In the genomic region with DNA sequence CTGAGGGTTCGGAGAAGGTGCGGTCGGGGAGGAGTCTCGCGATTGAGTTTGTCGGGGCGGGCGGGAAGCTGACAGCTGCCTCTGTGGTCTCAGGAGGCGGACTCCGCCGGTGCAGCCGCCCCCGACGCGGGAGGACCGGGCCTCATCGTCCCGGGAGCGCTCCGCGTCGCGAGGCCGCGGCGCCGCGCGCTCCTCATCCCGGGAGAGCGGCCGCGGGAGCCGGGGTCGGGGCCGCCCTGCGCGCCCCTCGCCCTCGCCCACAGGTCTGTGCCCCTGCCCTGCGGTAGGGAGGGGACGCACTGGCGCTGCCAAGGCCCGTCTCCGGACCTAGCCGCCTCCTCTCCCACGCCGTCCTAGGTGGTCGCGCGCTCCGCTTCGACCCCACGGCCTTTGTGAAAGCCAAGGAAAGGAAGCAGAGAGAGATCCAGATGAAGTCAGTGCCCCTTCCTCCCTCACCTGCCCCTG, we compare ENCODE assay signal across 8 cellular contexts. TPM values are rescaled to one million over a fixed set of nuclear protein-coding genes. Genes with fewer than 3 reads are reported as not detected.
DNase-seq lines count a peak whose midpoint lies in the region; ATAC-seq and TF ChIP-seq lines count a peak whose summit lies in the region.

No MANE protein-coding gene starts in this region.

- no peaks in the 10 kb centered on the region for H3K36me3 ChIP-seq in CD4-positive, CD25-positive, alpha-beta regulatory T cell (ENCODE audit: control insufficient read depth, insufficient read depth, low read length)
- H3K36me3 ChIP-seq in Karpas-422 (ENCODE audit: insufficient read depth, low read length), result no peaks in the 10 kb centered on the region
- no peaks in the 10 kb centered on the region for H3K36me3 ChIP-seq in left ventricle myocardium inferior
- no peaks in the 10 kb centered on the region for H3K36me3 ChIP-seq in skeletal muscle satellite cell (ENCODE audit: insufficient read depth, low read length)

- H3K4me2 ChIP-seq in Karpas-422 (ENCODE audit: low read depth, low read length, poor library complexity, severe bottlenecking) (peak overlapping the region; percentile 55), skeletal muscle satellite cell (ENCODE audit: low read length) (peak overlapping the region; percentile 86)

- peak overlapping the region; percentile 61 for H3K27ac ChIP-seq in CD4-positive, CD25-positive, alpha-beta regulatory T cell (ENCODE audit: insufficient read depth, low read length, poor library complexity, severe bottlenecking)
- H3K27ac ChIP-seq in Karpas-422 (ENCODE audit: low read length), result no peak overlapping the region
- no peak overlapping the region for H3K27ac ChIP-seq in left ventricle myocardium inferior (replicated peaks)

- no peaks in the 10 kb centered on the region for H3K9me3 ChIP-seq in CD4-positive, CD25-positive, alpha-beta regulatory T cell (ENCODE audit: control insufficient read depth in 2 of 2, low read length in 2 of 2)
- H3K9me3 ChIP-seq in Karpas-422 (ENCODE audit: low read length) (no peaks in the 10 kb centered on the region), left ventricle myocardium inferior (replicated peaks) (no peaks in the 10 kb centered on the region), skeletal muscle satellite cell (replicated peaks; ENCODE audit: low read length) (no peaks in the 10 kb centered on the region)

- peak overlapping the region; percentile 50; the same call in 1 of the 2 replicates for H3K9ac ChIP-seq in Karpas-422 (ENCODE audit: low read length)
- H3K9ac ChIP-seq in skeletal muscle satellite cell (ENCODE audit: low read depth, low read length), result no peak overlapping the region

- no peaks in the 10 kb centered on the region for H4K20me1 ChIP-seq in Karpas-422 (ENCODE audit: insufficient read depth, low read depth, low read length)

- peak overlapping the region; percentile 90 to 94 (median 92) for H3K4me3 Mint-ChIP-seq in CD4-positive, CD25-positive, alpha-beta regulatory T cell

- H2AFZ ChIP-seq in Karpas-422 (ENCODE audit: low read length), result no peak overlapping the region

- peak overlapping the region; percentile 61 for H3K4me3 ChIP-seq in CD4-positive, CD25-positive, alpha-beta regulatory T cell (ENCODE audit: low read depth, low read length)
- H3K4me3 ChIP-seq in Karpas-422 (ENCODE audit: low read length) (peak overlapping the region; percentile 53; the same call in 1 of the 2 replicates), left ventricle myocardium inferior (peak overlapping the region; percentile 75), skeletal muscle satellite cell (ENCODE audit: low read length) (peak overlapping the region; percentile 72)

- ATAC-seq in CD4-positive, CD25-positive, alpha-beta regulatory T cell (ENCODE audit: low read depth in 2 of 2), result peak; percentile 20

- intact Hi-C loops in left ventricle myocardium inferior (cut with micrococcal nuclease), result no loop called here

- no peaks in the 10 kb centered on the region for H3K36me3 Mint-ChIP-seq in CD4-positive, CD25-positive, alpha-beta regulatory T cell

- H3K79me2 ChIP-seq in Karpas-422 (ENCODE audit: low read length), result no peaks in the 10 kb centered on the region

- peaks cover 5% of the 10 kb centered on the region for H3K27me3 ChIP-seq in CD4-positive, CD25-positive, alpha-beta regulatory T cell (ENCODE audit: control insufficient read depth, insufficient read depth, low read length)
- no peaks in the 10 kb centered on the region for H3K27me3 ChIP-seq in Karpas-422 (ENCODE audit: low read length)
- peaks cover 51% of the 10 kb centered on the region for H3K27me3 ChIP-seq in left ventricle myocardium inferior (ENCODE audit: low read depth)
- peaks cover 19% of the 10 kb centered on the region for H3K27me3 ChIP-seq in skeletal muscle satellite cell (ENCODE audit: control insufficient read depth, insufficient read depth, low read length)

- no peaks in the 10 kb centered on the region for H3K9me2 ChIP-seq in Karpas-422 (replicated peaks; ENCODE audit: insufficient read depth, low read length)

- peak overlapping the region in 1 of 3 donors; percentile 71 for H3K27ac Mint-ChIP-seq in CD4-positive, CD25-positive, alpha-beta regulatory T cell

- peaks cover 4 to 18% (median 8%) of the 10 kb centered on the region in 4 donors for H3K4me1 Mint-ChIP-seq in CD4-positive, CD25-positive, alpha-beta regulatory T cell

- no peaks in the 10 kb centered on the region for H3K9me3 Mint-ChIP-seq in CD4-positive, CD25-positive, alpha-beta regulatory T cell

- H3K27me3 Mint-ChIP-seq in CD4-positive, CD25-positive, alpha-beta regulatory T cell, result peaks cover 4% of the 10 kb centered on the region

- peak; percentile 41 to 62 (median 46) for DNase-seq in CD4-positive, CD25-positive, alpha-beta regulatory T cell
- DNase-seq in Karpas-422 (no peak), left ventricle myocardium inferior (no peak), cerebellum (ENCODE audit: low spot score) (no peak), medulla oblongata (ENCODE audit: extremely low spot score) (no peak), EL (no peak)
- peak; percentile 50 for DNase-seq in activated naive CD4-positive, alpha-beta T cell treated with Interleukin-2 at 50 U/mL for 16 hours

- no peak for TF ChIP-seq CTCF in left ventricle myocardium inferior (IDR thresholded peaks at IDR 0.05; ENCODE audit: borderline replicate concordance)

- H3K4me1 ChIP-seq in CD4-positive, CD25-positive, alpha-beta regulatory T cell (ENCODE audit: control insufficient read depth, insufficient read depth, low read length, poor library complexity, severe bottlenecking), result peaks cover 25% of the 10 kb centered on the region
- peaks cover 15% of the 10 kb centered on the region for H3K4me1 ChIP-seq in Karpas-422 (ENCODE audit: low read length)
- peaks cover 26% of the 10 kb centered on the region for H3K4me1 ChIP-seq in left ventricle myocardium inferior
- peaks cover 25% of the 10 kb centered on the region for H3K4me1 ChIP-seq in skeletal muscle satellite cell (ENCODE audit: control insufficient read depth, insufficient read depth, low read length)

RNA-seq across cellular contexts. Expression of gene PGLYRP1, which starts 6.9 kb away (rescaled TPM):
- total RNA-seq in CD4-positive, CD25-positive, alpha-beta regulatory T cell, result not detected
- not detected for polyA plus RNA-seq in CD4-positive, CD25-positive, alpha-beta regulatory T cell
- total RNA-seq in Karpas-422 (2014; rRNA removed; shearing (Covaris generic); ENCODE audit: low replicate concordance), result not detected in 2 replicates
- total RNA-seq in left ventricle myocardium inferior, result not detected
- total RNA-seq in skeletal muscle satellite cell (2012; rRNA removed), result not detected in 2 replicates
- not detected for total RNA-seq in cerebellum

RNA-seq across cellular contexts. Expression of gene CCDC61, which starts 20.7 kb away (rescaled TPM):
- total RNA-seq in CD4-positive, CD25-positive, alpha-beta regulatory T cell, result 12.6 TPM
- 10 to 100 TPM in 1 of 4 donors, 1 to 10 TPM in 3; 7.1 to 11.9 (median 8.2) TPM for polyA plus RNA-seq in CD4-positive, CD25-positive, alpha-beta regulatory T cell
- total RNA-seq in Karpas-422 (2014; rRNA removed; shearing (Covaris generic); ENCODE audit: low replicate concordance), result 6.4 and 13.5 TPM in 2 replicates
- total RNA-seq in left ventricle myocardium inferior, result 8.7 TPM
- total RNA-seq in skeletal muscle satellite cell (2012; rRNA removed), result 4.6 and 5.0 TPM in 2 replicates
- 5.5 TPM for total RNA-seq in cerebellum

RNA-seq across cellular contexts. Expression of gene IGFL4, which starts 24.8 kb away (rescaled TPM):
- not detected for total RNA-seq in CD4-positive, CD25-positive, alpha-beta regulatory T cell
- polyA plus RNA-seq in CD4-positive, CD25-positive, alpha-beta regulatory T cell, result not detected
- not detected in 2 replicates for total RNA-seq in Karpas-422 (2014; rRNA removed; shearing (Covaris generic); ENCODE audit: low replicate concordance)
- not detected for total RNA-seq in left ventricle myocardium inferior
- total RNA-seq in skeletal muscle satellite cell (2012; rRNA removed), result not detected in 2 replicates
- 1.5 TPM for total RNA-seq in cerebellum

RNA-seq across cellular contexts. Expression of gene NOVA2, which starts 42.3 kb away (rescaled TPM):
- not detected for total RNA-seq in CD4-positive, CD25-positive, alpha-beta regulatory T cell
- not detected for polyA plus RNA-seq in CD4-positive, CD25-positive, alpha-beta regulatory T cell
- total RNA-seq in Karpas-422 (2014; rRNA removed; shearing (Covaris generic); ENCODE audit: low replicate concordance), result 0.07 TPM in 1 of 2 replicates, not detected in the other
- total RNA-seq in left ventricle myocardium inferior (5.0 TPM), cerebellum (17.5 TPM)
- not detected in 2 replicates for total RNA-seq in skeletal muscle satellite cell (2012; rRNA removed)

Comparison
In these comparisons a context has a peak if more than half of its experiments do, and no peak if none do; other contexts are left out.
1. DNase-seq: peak in CD4-positive, CD25-positive, alpha-beta regulatory T cell (3 of 3) and activated naive CD4-positive, alpha-beta T cell treated with Interleukin-2 at 50 U/mL for 16 hours (single experiment); none in Karpas-422 (single experiment), left ventricle myocardium inferior (single experiment), cerebellum (single experiment), medulla oblongata (single experiment) and EL (single experiment).
2. Peak in every context shown above with its lines, with median percentiles within 50 percentile points of each other: H3K4me3 ChIP-seq.